Comparison of ENCODE assay signal across 26 cellular contexts in genomic region chr6:166119116-166119911, GRCh38. TPM values are rescaled to one million over a fixed set of nuclear protein-coding genes. Genes with fewer than 3 reads are reported as not detected.
DNase-seq lines count a peak whose midpoint lies in the region; ATAC-seq, FAIRE-seq and TF ChIP-seq lines count a peak whose summit lies in the region.
"Had no signal": no experiment of that assay in that cellular context is flagged by ENCODE, and none has a peak within 500 bp of the region (broad histone marks: within the 10 kb centered on the region; RNA-seq: fewer than 3 reads in every experiment).

No MANE protein-coding gene starts in this region.

- no peaks in the 10 kb centered on the region for H3K36me3 Mint-ChIP-seq in stimulated activated effector memory CD8-positive, alpha-beta T cell treated with anti-CD3 and anti-CD28 coated beads, Interleukin-12 subunit alpha, Interleukin-12 subunit beta, amount 100 ng/mL, for 72 hours
- H3K36me3 Mint-ChIP-seq: CD8-positive, alpha-beta T cell had no signal

- H2BK20ac ChIP-seq in IMR-90 (ENCODE audit: low read depth, low read length), result no peak overlapping the region

- H3K4ac ChIP-seq in IMR-90 (ENCODE audit: low read depth, low read length), result no peak overlapping the region

- TF ChIP-seq POLR2A in IMR-90 (IDR thresholded peaks at IDR 0.05; ENCODE audit: low read depth, low read length), result no peak

- POLR2A ChIA-PET in IMR-90 (lab: Charles Lee; ENCODE audit: unreplicated experiment), result no interaction called here

- CTCF ChIA-PET in IMR-90 (lab: Yijun Ruan, JAX), result no interaction called here

- no peak overlapping the region for H2AK9ac ChIP-seq in IMR-90 (replicated peaks; ENCODE audit: low read depth, low read length, poor library complexity)

- H3K9me1 ChIP-seq in IMR-90 (ENCODE audit: insufficient read depth, low read length), result no peaks in the 10 kb centered on the region

- H3K9me3 ChIP-seq in IMR-90 (ENCODE audit: control insufficient read depth, insufficient read depth, low read length) (peaks cover 2% of the 10 kb centered on the region; the same call in 1 of the 2 replicates), small intestine (ENCODE audit: control insufficient read depth, low read depth) (no peaks in the 10 kb centered on the region)
- H3K9me3 ChIP-seq: Peyer's patch, SK-N-SH had no signal

- no peak overlapping the region for H4K8ac ChIP-seq in IMR-90 (ENCODE audit: low read depth in 2 of 2, low read length in 2 of 2)

- no peak overlapping the region for H3K23ac ChIP-seq in IMR-90 (ENCODE audit: low read depth, low read length)

- no peak for TF ChIP-seq CTCF in IMR-90 (conservative IDR thresholded peaks at IDR 0.05; ENCODE audit: low read depth, low read length)

- intact Hi-C loops in IMR-90 (cut with micrococcal nuclease) (no loop called here), left colon (cut with DNase I, micrococcal nuclease) (no loop called here)

- no peaks in the 10 kb centered on the region for H3K4me1 Mint-ChIP-seq in stimulated activated effector memory CD8-positive, alpha-beta T cell treated with anti-CD3 and anti-CD28 coated beads, Interleukin-12 subunit alpha, Interleukin-12 subunit beta, amount 100 ng/mL, for 72 hours

- H2BK120ac ChIP-seq in IMR-90 (ENCODE audit: low read depth, low read length), result no peak overlapping the region

- no TSS peak for BruUV-seq in IMR-90 (replicated peaks; lab: Mats Ljungman, UMichigan)

- no peak overlapping the region for H2AFZ ChIP-seq in IMR-90 (replicated peaks; ENCODE audit: low read length, poor library complexity)

- H3K14ac ChIP-seq in IMR-90 (replicated peaks; ENCODE audit: low read depth, low read length), result no peak overlapping the region

- no peak overlapping the region for H4K91ac ChIP-seq in IMR-90 (ENCODE audit: insufficient read depth, low read depth, low read length)

- no peak for FAIRE-seq in small intestine (lab: Jason Lieb, UNC)
- FAIRE-seq: A549, H1 had no signal

- H3K27me3 ChIP-seq in IMR-90 (ENCODE audit: control insufficient read depth, insufficient read depth, low read length) (no peaks in the 10 kb centered on the region; the same call in none of the 2 replicates), small intestine (ENCODE audit: control insufficient read depth in 2 of 2, insufficient read depth in 2 of 2, low read length in 2 of 2) (no peaks in the 10 kb centered on the region)
- H3K27me3 ChIP-seq: Peyer's patch had no signal

- H3K9me3 Mint-ChIP-seq in stimulated activated effector memory CD8-positive, alpha-beta T cell treated with anti-CD3 and anti-CD28 coated beads, Interleukin-12 subunit alpha, Interleukin-12 subunit beta, amount 100 ng/mL, for 72 hours, result no peaks in the 10 kb centered on the region

- peak overlapping the region; percentile 48 for H3K4me2 ChIP-seq in IMR-90 (ENCODE audit: low read depth, low read length)
- H3K4me2 ChIP-seq: A549, SK-N-SH had no signal

- H3K27ac Mint-ChIP-seq in stimulated activated effector memory CD8-positive, alpha-beta T cell treated with anti-CD3 and anti-CD28 coated beads, Interleukin-12 subunit alpha, Interleukin-12 subunit beta, amount 100 ng/mL, for 72 hours, result no peak overlapping the region
- H3K27ac Mint-ChIP-seq: CD8-positive, alpha-beta T cell had no signal

- H3K4me3 ChIP-seq in IMR-90 (ENCODE audit: insufficient read depth, low read depth, low read length) (no peak overlapping the region), small intestine (ENCODE audit: low read depth in 1 of 2, low read length in 2 of 2) (no peak overlapping the region)
- H3K4me3 ChIP-seq: A549, Peyer's patch had no signal

- dilution Hi-C loops in IMR-90 (cut with HindIII; ENCODE audit: low sequenced_read_pairs, unreplicated experiment), result no loop called here

- no peak overlapping the region for H2BK5ac ChIP-seq in IMR-90 (ENCODE audit: low read depth, low read length, poor library complexity, severe bottlenecking)

- no peak overlapping the region for H4K5ac ChIP-seq in IMR-90 (ENCODE audit: low read depth, low read length)

- H2BK15ac ChIP-seq in IMR-90 (ENCODE audit: low read depth, low read length), result no peak overlapping the region

- no peaks in the 10 kb centered on the region for H4K20me1 ChIP-seq in IMR-90 (ENCODE audit: insufficient read depth, low read length)

- WGBS in IMR-90 (ENCODE audit: extremely low coverage in 2 of 2, insufficient read length in 1 of 2), 2 experiments, result no CpG with 5 or more reads among the region's 4 CpGs
- WGBS in small intestine, 3 donors, result 18 to 60% (median 32%) methylated on average over 4 of the region's 4 CpGs

- TF ChIP-seq RAD21 in IMR-90 (IDR thresholded peaks at IDR 0.05; ENCODE audit: low read length), result no peak

- DNase-seq in IMR-90 (no peak), RPMI7951 (ENCODE audit: low read depth) (peak; percentile 43), left colon (peak in 1 of 2 donors; percentile 11), small intestine (peak; percentile 44), DMS53 treated with DMSO at 0.1 percent for 48 hours (lab: John Stamatoyannopoulos, UW; ENCODE audit: unreplicated experiment) (no peak), MV-4-11 (lab: John Stamatoyannopoulos, UW) (no peak)
- no peak for DNase-seq in stimulated activated effector memory CD8-positive, alpha-beta T cell treated with anti-CD3 and anti-CD28 coated beads, Interleukin-12 subunit alpha, Interleukin-12 subunit beta, amount 100 ng/mL, for 72 hours (ENCODE audit: low spot score in 2 of 2)
- DNase-seq: C1 segment of cervical spinal cord; Caco-2; CD8-positive, alpha-beta T cell; DMS79; EL; GF-D8; HCEC 1CT; KBM-7; NCI-H1092; NCI-H1417 treated with DMSO at 0.1 percent for 48 hours; NCI-H1694 treated with DMSO at 0.1 percent for 48 hours; NCI-H2081; NCI-H2227 treated with DMSO at 0.1 percent for 48 hours; Peyer's patch; SK-N-SH; SW 1271 had no signal

- in situ Hi-C loops in IMR-90 (cut with MboI; ENCODE audit: low sequenced_read_pairs), result loop anchor here (25.0 kb wide), 1 partner anchor 682 kb away; no protein-coding TSS in a partner anchor

- H3K4me1 ChIP-seq in IMR-90 (ENCODE audit: control insufficient read depth, insufficient read depth, low read length), result no peaks in the 10 kb centered on the region
- H3K4me1 ChIP-seq in small intestine (ENCODE audit: control insufficient read depth in 2 of 2, insufficient read depth in 1 of 2, low read depth in 1 of 2, low read length in 1 of 2), result no peaks in the 10 kb centered on the region
- H3K4me1 ChIP-seq: A549, Caco-2, Peyer's patch had no signal

- H3K56ac ChIP-seq in IMR-90 (ENCODE audit: extremely low read depth, insufficient read depth, low read length), result no peak overlapping the region

- no peak overlapping the region for H3K18ac ChIP-seq in IMR-90 (ENCODE audit: low read depth, low read length)

- H3K27ac ChIP-seq in IMR-90 (ENCODE audit: insufficient read depth, low read length), result no peak overlapping the region
- H3K27ac ChIP-seq in small intestine (ENCODE audit: low read depth in 1 of 2, low read length in 1 of 2), result no peak overlapping the region
- H3K27ac ChIP-seq: A549, Peyer's patch had no signal

- H2AK5ac ChIP-seq in IMR-90 (ENCODE audit: low read depth, low read length), result no peak overlapping the region

- no peak overlapping the region for H3K9ac ChIP-seq in IMR-90 (ENCODE audit: low read depth, low read length)
- H3K9ac ChIP-seq: SK-N-SH had no signal

- H3K36me3 ChIP-seq in IMR-90 (ENCODE audit: control insufficient read depth, insufficient read depth, low read length) (no peaks in the 10 kb centered on the region), small intestine (ENCODE audit: control insufficient read depth in 2 of 2, insufficient read depth in 2 of 2, low read length in 2 of 2) (no peaks in the 10 kb centered on the region)
- H3K36me3 ChIP-seq: Peyer's patch had no signal

- H3K4me3 Mint-ChIP-seq in stimulated activated effector memory CD8-positive, alpha-beta T cell treated with anti-CD3 and anti-CD28 coated beads, Interleukin-12 subunit alpha, Interleukin-12 subunit beta, amount 100 ng/mL, for 72 hours, result no peak overlapping the region
- H3K4me3 Mint-ChIP-seq: CD8-positive, alpha-beta T cell had no signal

- H3K79me1 ChIP-seq in IMR-90 (ENCODE audit: low read depth in 1 of 2, low read length in 2 of 2), result no peaks in the 10 kb centered on the region

- peak; percentile 37; the same call in 1 of the 2 replicates for ATAC-seq in IMR-90 (ENCODE audit: low read depth)
- peak; percentile 88 for ATAC-seq in left colon
- ATAC-seq in stimulated activated effector memory CD8-positive, alpha-beta T cell treated with anti-CD3 and anti-CD28 coated beads, Interleukin-12 subunit alpha, Interleukin-12 subunit beta, amount 100 ng/mL, for 72 hours, result no peak
- ATAC-seq: A549; CD8-positive, alpha-beta T cell had no signal

TF ChIP-seq in IMR-90, 13 proteins besides CTCF, POLR2A, EP300 and RAD21:
- TF ChIP-seq MXI1 (IDR thresholded peaks at IDR 0.05; ENCODE audit: borderline replicate concordance, low read depth, low read length) (no peak), SMC3 (IDR thresholded peaks at IDR 0.05; ENCODE audit: low read depth, low read length) (no peak), BHLHE40 (IDR thresholded peaks at IDR 0.05; ENCODE audit: low read depth, low read length) (no peak), RFX5 (IDR thresholded peaks at IDR 0.05; ENCODE audit: low read depth, low read length) (no peak), NFE2L2 (IDR thresholded peaks at IDR 0.05; ENCODE audit: low read depth, low read length) (no peak), RCOR1 (IDR thresholded peaks at IDR 0.05; ENCODE audit: insufficient replicate concordance, low read length) (no peak), MAFK (IDR thresholded peaks at IDR 0.05; ENCODE audit: low read depth, low read length) (no peak)

RNA-seq across cellular contexts. Expression of gene TBXT, which starts 48.3 kb away (rescaled TPM):
- total RNA-seq in IMR-90 (2012; rRNA removed), result not detected in 2 replicates
- polyA plus RNA-seq in IMR-90 (2012; rRNA removed), result not detected in 2 replicates
- polyA plus RNA-seq in IMR-90 (2012; cell fraction: cytosol; rRNA removed), result not detected in 2 replicates
- polyA plus RNA-seq in IMR-90 (2012; cell fraction: nucleus; rRNA removed; ENCODE audit: low replicate concordance), result not detected in 2 replicates
- not detected in 2 replicates for total RNA-seq in RPMI7951 (2014; rRNA removed; shearing (Covaris generic))
- total RNA-seq in left colon, result not detected
- not detected for polyA plus RNA-seq in small intestine
- total RNA-seq: Caco-2; CD8-positive, alpha-beta T cell; LHCN-M2; Peyer's patch had no signal
- polyA plus RNA-seq: A549, SK-N-SH had no signal

Comparison
In these comparisons a context has a peak if more than half of its experiments do, and no peak if none do; other contexts are left out.
1. DNase-seq: peak in RPMI7951 (single experiment) and small intestine (single experiment); none in IMR-90 (single experiment), DMS53 treated with DMSO at 0.1 percent for 48 hours (single experiment), stimulated activated effector memory CD8-positive, alpha-beta T cell treated with anti-CD3 and anti-CD28 coated beads, Interleukin-12 subunit alpha, Interleukin-12 subunit beta, amount 100 ng/mL, for 72 hours (0 of 2) and MV-4-11 (single experiment).